In the genomic region with DNA sequence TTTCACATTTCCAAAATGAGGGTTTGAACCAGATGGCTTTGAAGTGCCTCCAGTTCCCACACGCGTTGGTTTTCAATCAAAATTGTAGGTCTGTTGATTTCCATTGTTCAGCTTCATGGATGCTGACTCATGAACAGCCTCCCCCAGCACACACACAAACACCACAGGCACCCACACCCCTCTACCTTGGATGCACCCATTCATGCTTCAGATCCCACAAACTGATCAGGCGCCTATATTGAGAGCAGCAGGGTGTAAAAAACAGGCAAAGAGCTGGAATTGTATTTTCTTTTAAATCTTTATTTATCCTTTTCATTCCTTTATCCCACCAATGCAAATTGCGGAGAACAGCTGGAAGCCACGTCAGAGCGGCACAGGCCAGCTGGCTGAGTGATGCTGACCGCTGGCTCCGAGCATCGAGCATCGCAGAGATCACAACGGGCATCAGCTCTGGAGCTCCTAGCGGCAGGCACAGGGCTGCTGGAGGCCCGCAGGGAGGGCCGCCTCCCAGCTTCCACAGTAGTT, we compare ENCODE assay signal across 14 cellular contexts. TPM values are rescaled to one million over a fixed set of nuclear protein-coding genes. Genes with fewer than 3 reads are reported as not detected.
DNase-seq lines count a peak whose midpoint lies in the region; ATAC-seq and TF ChIP-seq lines count a peak whose summit lies in the region.
"Had no signal": no experiment of that assay in that cellular context is flagged by ENCODE, and none has a peak within 500 bp of the region (broad histone marks: within the 10 kb centered on the region; RNA-seq: fewer than 3 reads in every experiment).

No MANE protein-coding gene starts in this region.

- no peak overlapping the region; the same call in 1 of the 2 replicates for H3K4me2 ChIP-seq in IMR-90 (ENCODE audit: low read depth, low read length)
- H3K4me2 ChIP-seq: hepatocyte had no signal

- no TSS peak for BruUV-seq in IMR-90 (replicated peaks; lab: Mats Ljungman, UMichigan)

- H4K5ac ChIP-seq in IMR-90 (ENCODE audit: low read depth, low read length), result peak overlapping the region; percentile 53

- no peak for TF ChIP-seq RAD21 in IMR-90 (IDR thresholded peaks at IDR 0.05; ENCODE audit: low read length)

- CTCF ChIA-PET in IMR-90 (lab: Yijun Ruan, JAX), result interaction anchor here (0.8 to 1.6 kb wide), 5 partner anchors 12 to 181 kb away, joined by 3 to 5 read pairs (median 4); no protein-coding TSS in a partner anchor

- dilution Hi-C loops in IMR-90 (cut with HindIII; ENCODE audit: low sequenced_read_pairs, unreplicated experiment), result no loop called here

- no peaks in the 10 kb centered on the region for H3K9me3 ChIP-seq in IMR-90 (ENCODE audit: control insufficient read depth, insufficient read depth, low read length)
- H3K9me3 ChIP-seq: thoracic aorta had no signal

- ATAC-seq in IMR-90 (ENCODE audit: low read depth) (no peak), GM21381 (IDR thresholded peaks at IDR 0.05; ENCODE audit: unreplicated experiment) (no peak)

- 32% methylated on average over 6 of the region's 14 CpGs; no CpG with 5 or more reads in 1 of the 2 experiments for WGBS in IMR-90 (ENCODE audit: extremely low coverage in 2 of 2, insufficient read length in 1 of 2), 2 experiments

- H3K36me3 ChIP-seq in IMR-90 (ENCODE audit: control insufficient read depth, insufficient read depth, low read length), result no peaks in the 10 kb centered on the region
- H3K36me3 ChIP-seq: thoracic aorta had no signal

- peak overlapping the region; percentile 25 for H2BK5ac ChIP-seq in IMR-90 (ENCODE audit: low read depth, low read length, poor library complexity, severe bottlenecking)

- peak overlapping the region; percentile 81 for H4K91ac ChIP-seq in IMR-90 (ENCODE audit: insufficient read depth, low read depth, low read length)

- H3K56ac ChIP-seq in IMR-90 (ENCODE audit: extremely low read depth, insufficient read depth, low read length), result no peak overlapping the region

- peak overlapping the region; percentile 72 for H2AK5ac ChIP-seq in IMR-90 (ENCODE audit: low read depth, low read length)

- H3K23ac ChIP-seq in IMR-90 (ENCODE audit: low read depth, low read length), result peak overlapping the region; percentile 84; the same call in 1 of the 2 replicates

- peak overlapping the region; percentile 72; the same call in 1 of the 2 replicates for H3K27ac ChIP-seq in IMR-90 (ENCODE audit: insufficient read depth, low read length)
- no peak overlapping the region for H3K27ac ChIP-seq in coronary artery
- H3K27ac ChIP-seq: hepatocyte, thoracic aorta had no signal

- H2AFZ ChIP-seq in IMR-90 (replicated peaks; ENCODE audit: low read length, poor library complexity), result peak overlapping the region; percentile 45
- H2AFZ ChIP-seq: hepatocyte had no signal

- H3K9me1 ChIP-seq in IMR-90 (ENCODE audit: insufficient read depth, low read length), result peaks cover 23% of the 10 kb centered on the region

- DNase-seq in AG09309 (ENCODE audit: low read depth), result no peak
- DNase-seq in IMR-90, result peak; percentile 77
- DNase-seq in amygdala (lab: John Stamatoyannopoulos, UW), result peak in 40 of 56 donors; percentile 7 to 73 (median 42)
- DNase-seq in kidney glomerular epithelial cell (lab: John Stamatoyannopoulos, UW), result peak; percentile 76
- DNase-seq in LoVo (ENCODE audit: low spot score), result no peak
- no peak for DNase-seq in NK-92 (lab: John Stamatoyannopoulos, UW; ENCODE audit: unreplicated experiment)
- no peak for DNase-seq in coronary artery (ENCODE audit: low spot score)
- DNase-seq: activated naive CD4-positive, alpha-beta T cell treated with anti-CD3 and anti-CD28 coated beads, Interleukin-2, amount 50 U/mL, for 16 hours; DMS 273 treated with DMSO at 0.1 percent for 48 hours; SIG-M5 had no signal

- H3K18ac ChIP-seq in IMR-90 (ENCODE audit: low read depth, low read length), result peak overlapping the region; percentile 86

- H3K27me3 ChIP-seq in IMR-90 (ENCODE audit: control insufficient read depth, insufficient read depth, low read length), result no peaks in the 10 kb centered on the region
- H3K27me3 ChIP-seq: hepatocyte had no signal

- peak overlapping the region; percentile 55; the same call in 2 of the 3 replicates for H2BK15ac ChIP-seq in IMR-90 (ENCODE audit: low read depth, low read length)

- peak overlapping the region; percentile 96 for H2BK120ac ChIP-seq in IMR-90 (ENCODE audit: low read depth, low read length)

- H3K9ac ChIP-seq in IMR-90 (ENCODE audit: low read depth, low read length), result no peak overlapping the region

- in situ Hi-C loops in IMR-90 (cut with MboI; ENCODE audit: low sequenced_read_pairs), result no loop called here

- intact Hi-C loops in IMR-90 (cut with micrococcal nuclease), result no loop called here

- H3K4me1 ChIP-seq in IMR-90 (ENCODE audit: control insufficient read depth, insufficient read depth, low read length), result peaks cover 24% of the 10 kb centered on the region

- no peaks in the 10 kb centered on the region for H4K20me1 ChIP-seq in IMR-90 (ENCODE audit: insufficient read depth, low read length)

- peaks cover 0 to 5% of the 10 kb centered on the region in 2 experiments; a peak in 2 of 4 replicates for H3K79me1 ChIP-seq in IMR-90 (ENCODE audit: low read depth in 1 of 2, low read length in 2 of 2)

- TF ChIP-seq CTCF in AG09309 (IDR thresholded peaks at IDR 0.05; ENCODE audit: control insufficient read depth, insufficient read depth, low read depth, low read length, missing control alignments) (peak; percentile 28), IMR-90 (conservative IDR thresholded peaks at IDR 0.05; ENCODE audit: low read depth, low read length) (peak; percentile 15; the same call in 1 of the 2 replicates), coronary artery (IDR thresholded peaks at IDR 0.05) (no peak)

- H3K4ac ChIP-seq in IMR-90 (ENCODE audit: low read depth, low read length), result peak overlapping the region; percentile 92

- no peak overlapping the region for H2AK9ac ChIP-seq in IMR-90 (replicated peaks; ENCODE audit: low read depth, low read length, poor library complexity)

- POLR2A ChIA-PET in IMR-90 (lab: Charles Lee; ENCODE audit: unreplicated experiment), result interaction anchor here (0.6 kb wide), 1 partner anchor 22 kb away, joined by 8 read pairs; no protein-coding TSS in a partner anchor

- peak overlapping the region; percentile 41 to 91; a peak in 3 of 4 replicates for H4K8ac ChIP-seq in IMR-90 (ENCODE audit: low read depth in 2 of 2, low read length in 2 of 2)

- no peak for TF ChIP-seq POLR2A in IMR-90 (IDR thresholded peaks at IDR 0.05; ENCODE audit: low read depth, low read length)

- H2BK20ac ChIP-seq in IMR-90 (ENCODE audit: low read depth, low read length), result peak overlapping the region; percentile 91

- H3K14ac ChIP-seq in IMR-90 (replicated peaks; ENCODE audit: low read depth, low read length), result peak overlapping the region; percentile 93

- H3K4me3 ChIP-seq in AG09309 (ENCODE audit: control insufficient read depth, low read depth, low read length), result no peak overlapping the region
- H3K4me3 ChIP-seq in IMR-90 (ENCODE audit: insufficient read depth, low read depth, low read length), result no peak overlapping the region
- no peak overlapping the region for H3K4me3 ChIP-seq in coronary artery
- H3K4me3 ChIP-seq: hepatocyte, skin epidermis, thoracic aorta had no signal

TF ChIP-seq in IMR-90, 13 proteins besides CTCF, POLR2A, EP300 and RAD21:
- TF ChIP-seq, protein P1, sequence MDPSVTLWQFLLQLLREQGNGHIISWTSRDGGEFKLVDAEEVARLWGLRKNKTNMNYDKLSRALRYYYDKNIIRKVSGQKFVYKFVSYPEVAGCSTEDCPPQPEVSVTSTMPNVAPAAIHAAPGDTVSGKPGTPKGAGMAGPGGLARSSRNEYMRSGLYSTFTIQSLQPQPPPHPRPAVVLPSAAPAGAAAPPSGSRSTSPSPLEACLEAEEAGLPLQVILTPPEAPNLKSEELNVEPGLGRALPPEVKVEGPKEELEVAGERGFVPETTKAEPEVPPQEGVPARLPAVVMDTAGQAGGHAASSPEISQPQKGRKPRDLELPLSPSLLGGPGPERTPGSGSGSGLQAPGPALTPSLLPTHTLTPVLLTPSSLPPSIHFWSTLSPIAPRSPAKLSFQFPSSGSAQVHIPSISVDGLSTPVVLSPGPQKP (IDR thresholded peaks at IDR 0.05; ENCODE audit: borderline replicate concordance, low read depth, low read length), result no peak
- TF ChIP-seq MAFK (IDR thresholded peaks at IDR 0.05; ENCODE audit: low read depth, low read length) (no peak), CHD1 (IDR thresholded peaks at IDR 0.05; ENCODE audit: low read depth, low read length) (no peak)

RNA-seq across cellular contexts. Expression of a gene that starts 29.3 kb away (rescaled TPM):
- total RNA-seq in IMR-90 (2012; rRNA removed), result 14.3 and 16.4 TPM in 2 replicates
- polyA plus RNA-seq in IMR-90 (2012; rRNA removed), result 17.6 and 22.6 TPM in 2 replicates
- polyA plus RNA-seq in IMR-90 (2012; cell fraction: cytosol; rRNA removed), result 9.8 and 23.1 TPM in 2 replicates
- polyA plus RNA-seq in IMR-90 (2012; cell fraction: nucleus; rRNA removed; ENCODE audit: low replicate concordance), result 3.2 and 15.3 TPM in 2 replicates

Comparison
In these comparisons a context has a peak if more than half of its experiments do, and no peak if none do; other contexts are left out.
1. DNase-seq: peak in IMR-90 (single experiment), amygdala (40 of 56) and kidney glomerular epithelial cell (single experiment); none in AG09309 (single experiment), LoVo (single experiment), NK-92 (single experiment) and coronary artery (single experiment).